In the genomic region with DNA sequence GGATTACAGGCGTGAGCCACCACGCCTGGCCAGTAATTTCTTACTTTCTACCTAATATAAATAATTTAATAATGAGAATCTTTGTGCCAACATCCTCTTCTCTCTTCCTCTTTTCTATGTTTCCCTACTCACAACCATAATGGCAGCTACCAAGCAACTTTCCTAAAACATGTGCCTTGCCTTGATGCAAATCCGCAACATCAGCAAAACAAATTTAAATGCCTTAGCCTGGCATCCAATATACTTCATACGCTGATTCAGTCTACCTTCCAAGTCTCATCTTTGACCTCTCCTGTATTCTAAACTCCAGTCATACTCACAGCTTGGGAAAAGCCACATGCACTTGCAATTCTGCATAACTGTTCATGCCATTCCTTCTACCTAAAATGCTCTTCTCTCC, we compare ENCODE assay signal across 23 cellular contexts.
"Had no signal": no experiment of that assay in that cellular context is flagged by ENCODE, and none has a peak within 500 bp of the region (broad histone marks: within the 10 kb centered on the region; RNA-seq: fewer than 3 reads in every experiment).

No MANE protein-coding gene starts in this region.

- DNase-seq: dorsolateral prefrontal cortex; effector CD4-positive, alpha-beta T cell; head of caudate nucleus; left ventricle myocardium superior; mucosa of descending colon; naive B cell; sigmoid colon; stimulated activated CD4-positive, alpha-beta T cell treated with anti-CD3 and anti-CD28 coated beads, Interleukin-2, amount 100 ng/mL, for 24 hours; stimulated activated CD4-positive, alpha-beta T cell treated with anti-CD3 and anti-CD28 coated beads, Interleukin-4, amount 100 ng/mL, for 24 hours; stimulated activated naive CD8-positive, alpha-beta T cell treated with anti-CD3 and anti-CD28 coated beads, Interleukin-15, Interleukin-2, amounts not matched to agents 100 U/mL and 50 U/mL, for 24 hours; substantia nigra; testis; tibial artery; upper lobe of left lung; uterus had no signal

- H3K79me2 ChIP-seq: parathyroid adenoma had no signal

- H3K27me3 ChIP-seq: neutrophil, sigmoid colon, testis, tibial artery, upper lobe of left lung, uterus had no signal

- H3K4me1 ChIP-seq: parathyroid adenoma, testis, uterus had no signal

- H3K27ac ChIP-seq: dorsolateral prefrontal cortex, neutrophil, parathyroid adenoma, testis, tibial artery, upper lobe of left lung, uterus had no signal

- H3K9me3 ChIP-seq: mucosa of descending colon, neutrophil, sigmoid colon, testis, tibial artery, upper lobe of left lung, uterus had no signal

- H2AFZ ChIP-seq: parathyroid adenoma had no signal

- H3K36me3 ChIP-seq: neutrophil, sigmoid colon, tibial artery, upper lobe of left lung, uterus had no signal

- FAIRE-seq: colon, frontal cortex, keratinocyte had no signal

- H3K9ac ChIP-seq: parathyroid adenoma had no signal

- H3K4me3 ChIP-seq: dorsolateral prefrontal cortex, lung, mucosa of descending colon, sigmoid colon, testis, tibial artery, upper lobe of left lung, uterus had no signal

- ATAC-seq: left ventricle myocardium superior; mucosa of descending colon; natural killer cell treated with Interleukin-12 subunit alpha and Interleukin-12 subunit beta and Interleukin-15 and Interleukin-18, amount 100 ng/mL, for 72 hours; stimulated activated effector memory CD8-positive, alpha-beta T cell treated with anti-CD3 and anti-CD28 coated beads, Interleukin-12 subunit alpha, Interleukin-12 subunit beta, amount 100 ng/mL, for 72 hours; stimulated activated naive CD8-positive, alpha-beta T cell treated with anti-CD3 and anti-CD28 coated beads, Interleukin-15, Interleukin-2, amounts not matched to agents 100 U/mL and 50 U/mL, for 24 hours had no signal
